ENCODE assay signal across 1 cellular context in the genomic region with DNA sequence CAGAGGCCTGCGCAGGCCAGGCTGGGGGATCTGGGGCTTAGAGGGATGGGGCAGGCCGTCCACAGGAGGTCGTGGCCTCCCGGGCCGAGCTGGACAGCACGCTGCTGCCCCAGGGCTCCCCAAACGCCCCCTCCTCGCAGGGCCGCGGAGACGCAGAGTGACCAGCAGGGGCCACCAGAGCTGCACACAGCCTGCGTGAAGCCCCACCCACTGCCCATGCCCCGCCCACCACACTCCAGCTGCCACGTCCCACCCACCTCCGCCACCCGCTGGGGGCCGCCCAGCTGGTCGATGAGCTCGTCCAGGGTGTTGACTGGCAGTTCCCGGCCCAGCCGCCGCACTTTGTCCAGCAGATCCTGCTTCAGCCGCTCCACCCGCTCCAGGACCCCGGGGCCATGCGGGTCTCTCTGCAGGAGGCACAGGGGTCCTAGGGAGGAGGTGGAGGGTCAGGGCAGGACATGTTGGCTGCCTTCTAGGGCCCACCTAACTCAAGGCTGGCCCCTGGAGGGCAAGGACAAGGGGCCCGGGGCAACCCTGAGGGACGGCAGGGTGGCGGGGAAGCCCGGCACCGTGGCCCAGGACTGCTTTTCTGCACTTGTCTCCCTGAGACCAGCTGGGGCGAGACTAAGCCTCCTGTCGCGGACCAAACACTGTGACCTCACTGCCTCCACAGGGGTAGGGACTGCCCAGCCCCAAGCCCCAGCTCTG.
TF ChIP-seq lines count a peak whose summit lies in the region.

No MANE protein-coding gene starts in this region.

TF ChIP-seq in SK-N-SH treated with all-trans-retinoic acid at 6 μM for 48 hours, 23 proteins besides CTCF, POLR2A, EP300 and RAD21 (continued from another document):
- TF ChIP-seq, protein P1, sequence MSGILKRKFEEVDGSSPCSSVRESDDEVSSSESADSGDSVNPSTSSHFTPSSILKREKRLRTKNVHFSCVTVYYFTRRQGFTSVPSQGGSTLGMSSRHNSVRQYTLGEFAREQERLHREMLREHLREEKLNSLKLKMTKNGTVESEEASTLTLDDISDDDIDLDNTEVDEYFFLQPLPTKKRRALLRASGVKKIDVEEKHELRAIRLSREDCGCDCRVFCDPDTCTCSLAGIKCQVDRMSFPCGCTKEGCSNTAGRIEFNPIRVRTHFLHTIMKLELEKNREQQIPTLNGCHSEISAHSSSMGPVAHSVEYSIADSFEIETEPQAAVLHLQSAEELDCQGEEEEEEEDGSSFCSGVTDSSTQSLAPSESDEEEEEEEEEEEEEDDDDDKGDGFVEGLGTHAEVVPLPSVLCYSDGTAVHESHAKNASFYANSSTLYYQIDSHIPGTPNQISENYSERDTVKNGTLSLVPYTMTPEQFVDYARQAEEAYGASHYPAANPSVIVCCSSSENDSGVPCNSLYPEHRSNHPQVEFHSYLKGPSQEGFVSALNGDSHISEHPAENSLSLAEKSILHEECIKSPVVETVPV (CRISPR knock-in tag; IDR thresholded peaks at IDR 0.05) = no peak
- TF ChIP-seq ESRRG (CRISPR knock-in tag; IDR thresholded peaks at IDR 0.05) (no peak), ARNTL (CRISPR knock-in tag; IDR thresholded peaks at IDR 0.05; ENCODE audit: borderline replicate concordance, low read depth) (no peak), SNAI2 (CRISPR knock-in tag; IDR thresholded peaks at IDR 0.05) (no peak), ZNF70 (CRISPR knock-in tag; IDR thresholded peaks at IDR 0.05) (no peak), PPARA (CRISPR knock-in tag; IDR thresholded peaks at IDR 0.05; ENCODE audit: borderline replicate concordance) (no peak), ZFP30 (CRISPR knock-in tag; IDR thresholded peaks at IDR 0.05) (no peak), ZNF565 (CRISPR knock-in tag; conservative IDR thresholded peaks at IDR 0.05; ENCODE audit: low read depth) (no peak)
